In the genomic region with DNA sequence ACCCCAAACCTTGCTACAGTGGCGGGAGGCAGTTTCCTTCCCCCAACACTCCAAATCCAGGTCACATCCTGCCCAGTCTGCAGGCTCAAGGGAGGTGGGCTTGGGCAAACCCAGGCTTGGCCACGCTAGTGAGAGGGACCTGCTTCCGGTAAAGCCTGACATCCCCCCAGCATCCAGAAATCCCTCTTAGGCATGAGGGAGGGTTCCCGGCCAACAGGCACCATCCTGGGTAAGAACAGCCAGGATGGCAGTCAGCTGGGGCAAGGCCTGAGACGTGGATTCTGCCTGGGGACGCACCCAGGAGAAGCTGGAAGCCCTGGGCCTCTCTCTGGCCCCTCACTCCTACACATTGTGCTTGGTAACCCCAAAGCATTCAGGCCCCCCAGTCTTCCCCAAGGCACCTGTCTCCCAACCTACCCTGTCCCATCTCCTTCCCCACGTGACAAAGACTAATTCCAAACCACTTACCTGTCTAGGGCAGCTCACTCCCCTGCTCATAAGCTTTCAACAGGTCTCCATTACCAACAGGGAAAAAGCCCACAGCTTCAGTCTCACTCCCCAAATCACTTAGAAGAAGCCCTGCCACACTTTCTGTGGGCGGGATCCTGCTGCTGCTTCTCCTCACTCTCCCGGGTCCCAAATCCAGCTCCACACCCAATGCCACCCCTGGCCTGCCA, we compare ENCODE assay signal across 1 cellular context.
TF ChIP-seq lines count a peak whose summit lies in the region.

No MANE protein-coding gene starts in this region.

TF ChIP-seq in H1, 55 proteins besides CTCF, POLR2A, EP300 and RAD21:
- TF ChIP-seq SIX5 (IDR thresholded peaks at IDR 0.05; ENCODE audit: low read depth, low read length) (no peak), SUZ12 (IDR thresholded peaks at IDR 0.05; ENCODE audit: low read length) (no peak), MAFK (IDR thresholded peaks at IDR 0.05; ENCODE audit: low read depth, low read length) (no peak), RBBP5 (IDR thresholded peaks at IDR 0.05; ENCODE audit: borderline replicate concordance, low read depth, low read length) (0 out of 2 replicates have a peak, but pooled peaks have one; percentile 2), SIRT6 (IDR thresholded peaks at IDR 0.05; ENCODE audit: low read length) (no peak), RNF2 (IDR thresholded peaks at IDR 0.05; ENCODE audit: borderline replicate concordance, low read depth, low read length, missing control alignments, poor library complexity, severe bottlenecking) (no peak), YY1 (IDR thresholded peaks at IDR 0.05; ENCODE audit: low read depth, low read length) (no peak)
